ENCODE assay signal across 13 cellular contexts in genomic region chr2:182880100-182880499, GRCh38. TPM values are rescaled to one million over a fixed set of nuclear protein-coding genes. Genes with fewer than 3 reads are reported as not detected.
"Had no signal": no experiment of that assay in that cellular context is flagged by ENCODE, and none has a peak within 500 bp of the region (broad histone marks: within the 10 kb centered on the region; RNA-seq: fewer than 3 reads in every experiment).

No MANE protein-coding gene starts in this region.

RNA-seq across cellular contexts. Expression of gene FRZB, which starts 13.7 kb away (rescaled TPM):
- total RNA-seq: activated B cell treated with CpG ODN at 0.5 μM for 24 hours; activated CD4-positive, alpha-beta memory T cell treated with anti-CD3 and anti-CD28 coated beads for 36 hours; activated CD4-positive, alpha-beta memory T cell treated with anti-CD3 and anti-CD28 coated beads, Interleukin-2, amount 10 ng/mL, durations not matched to agents 7 days and 5 days; activated CD4-positive, alpha-beta T cell treated with anti-CD3 and anti-CD28 coated beads for 36 hours; activated CD4-positive, alpha-beta T cell treated with anti-CD3 and anti-CD28 coated beads, Interleukin-2, amount 10 ng/mL, durations not matched to agents 24 days and 14 days; activated CD4-positive, alpha-beta T cell treated with anti-CD3 and anti-CD28 coated beads, Interleukin-2, amount 10 ng/mL, durations not matched to agents 7 days and 5 days; activated CD8-positive, alpha-beta memory T cell treated with anti-CD3 and anti-CD28 coated beads for 36 hours; activated CD8-positive, alpha-beta memory T cell treated with anti-CD3 and anti-CD28 coated beads, Interleukin-2, amount 10 ng/mL, durations not matched to agents 7 days and 5 days; activated CD8-positive, alpha-beta T cell treated with anti-CD3 and anti-CD28 coated beads for 36 hours; activated CD8-positive, alpha-beta T cell treated with anti-CD3 and anti-CD28 coated beads, Interleukin-2, amount 10 ng/mL, durations not matched to agents 7 days and 5 days; T-helper 1 cell treated with Interleukin-12 subunit alpha and Interleukin-12 subunit beta and Interleukin-4 antibody, amounts not matched to agents 30 ng/mL and 1 ng/mL, for 36 hours; T-helper 17 cell; T-helper 2 cell treated with Interferon-gamma antibody and Interleukin-4, amounts not matched to agents 100 ng/mL and 5 ng/mL, for 36 hours had no signal
